Comparison of ENCODE assay signal across 9 cellular contexts in genomic region chr3:47961815-47962606, GRCh38. TPM values are rescaled to one million over a fixed set of nuclear protein-coding genes. Genes with fewer than 3 reads are reported as not detected.
DNase-seq lines count a peak whose midpoint lies in the region; ATAC-seq and TF ChIP-seq lines count a peak whose summit lies in the region.
"Had no signal": no experiment of that assay in that cellular context is flagged by ENCODE, and none has a peak within 500 bp of the region (broad histone marks: within the 10 kb centered on the region; RNA-seq: fewer than 3 reads in every experiment).

No MANE protein-coding gene starts in this region.

- peak; percentile 11 for DNase-seq in NCI-H2196 (lab: John Stamatoyannopoulos, UW; ENCODE audit: unreplicated experiment)
- DNase-seq in NCI-H2196 treated with DMSO at 0.1 percent for 48 hours (lab: John Stamatoyannopoulos, UW; ENCODE audit: unreplicated experiment) = no peak
- DNase-seq in RWPE2 (ENCODE audit: low spot score) = no peak
- DNase-seq in mammary epithelial cell = peak; percentile 80
- DNase-seq in superior temporal gyrus (ENCODE audit: extremely low spot score) = no peak
- DNase-seq in SKM-1 treated with dmso at 0.1 percent for 144 hours (lab: John Stamatoyannopoulos, UW; ENCODE audit: unreplicated experiment) = no peak
- DNase-seq: ACHN had no signal

- H3K9ac ChIP-seq in mammary epithelial cell (ENCODE audit: insufficient read depth, low read length) = no peak overlapping the region

- H3K27ac Mint-ChIP-seq in nephron = peak overlapping the region; percentile 11 to 92 (median 25)

- dilution Hi-C loops in mammary epithelial cell (cut with HindIII; ENCODE audit: low sequenced_read_pairs) = no loop called here

- peaks cover 13% of the 10 kb centered on the region for H3K36me3 ChIP-seq in RWPE2 (ENCODE audit: low read depth)
- no peaks in the 10 kb centered on the region for H3K36me3 ChIP-seq in mammary epithelial cell (ENCODE audit: insufficient read depth, low read length)

- H3K27me3 ChIP-seq in RWPE2 (ENCODE audit: insufficient read depth, poor library complexity, severe bottlenecking) (no peaks in the 10 kb centered on the region), mammary epithelial cell (ENCODE audit: insufficient read depth, low read length) (no peaks in the 10 kb centered on the region)

- no peaks in the 10 kb centered on the region for H4K20me1 ChIP-seq in mammary epithelial cell (ENCODE audit: insufficient read depth, low read length)

- H3K4me1 Mint-ChIP-seq in nephron = peaks cover 25% of the 10 kb centered on the region

- H3K36me3 Mint-ChIP-seq in nephron (ENCODE audit: low read depth) = peaks cover 34% of the 10 kb centered on the region

- peaks cover 2% of the 10 kb centered on the region for H3K9me3 Mint-ChIP-seq in nephron

- CTCF ChIA-PET in mammary epithelial cell (lab: Charles Lee; ENCODE audit: low non-redundant PET) = interaction anchor here (0.7 kb wide), 1 partner anchor 189 kb away, joined by 3 read pairs; no protein-coding TSS in a partner anchor

- H3K4me3 Mint-ChIP-seq in nephron = peak overlapping the region in 1 of 3 experiments; percentile 17

- no peak for TF ChIP-seq CTCF in RWPE2 (IDR thresholded peaks at IDR 0.05; ENCODE audit: poor library complexity, severe bottlenecking)
- TF ChIP-seq CTCF in mammary epithelial cell (conservative IDR thresholded peaks at IDR 0.05 in 1 of 2, IDR thresholded peaks at IDR 0.05 in 1 of 2; ENCODE audit: extremely low read depth in 1 of 2, insufficient read depth in 1 of 2, low read depth in 1 of 2, low read length in 2 of 2) = no peak
- TF ChIP-seq CTCF in nephron (IDR thresholded peaks at IDR 0.05; ENCODE audit: unreplicated experiment in 3 of 3) = no peak

- WGBS in mammary epithelial cell (ENCODE audit: low coverage, missing lambda C conversion rate) = 18% methylated on average over 5 of the region's 5 CpGs

- no peaks in the 10 kb centered on the region for H3K27me3 Mint-ChIP-seq in nephron (ENCODE audit: low read depth)

- H3K4me2 ChIP-seq in mammary epithelial cell (ENCODE audit: insufficient read depth, low read depth, low read length) = peak overlapping the region; percentile 42

- no TSS peak for BruUV-seq in mammary epithelial cell (replicated peaks; lab: Mats Ljungman, UMichigan)

- H3K9me3 ChIP-seq in RWPE2 (ENCODE audit: severe bottlenecking) = no peaks in the 10 kb centered on the region
- H3K9me3 ChIP-seq in mammary epithelial cell (replicated peaks; ENCODE audit: insufficient read depth, low read length) = no peaks in the 10 kb centered on the region

- ATAC-seq in RWPE2 (ENCODE audit: low read depth) (peak; percentile 40; the same call in 1 of the 3 replicates), HG02885 (IDR thresholded peaks at IDR 0.05; ENCODE audit: poor library complexity, unreplicated experiment) (no peak)

- peaks cover 16% of the 10 kb centered on the region for H3K4me1 ChIP-seq in RWPE2 (ENCODE audit: insufficient read depth, poor library complexity, severe bottlenecking)
- H3K4me1 ChIP-seq in mammary epithelial cell (ENCODE audit: insufficient read depth, low read length) = peaks cover 22% of the 10 kb centered on the region

- intact Hi-C loops in mammary epithelial cell (cut with micrococcal nuclease) = no loop called here

- peaks cover 68% of the 10 kb centered on the region for H3K79me2 ChIP-seq in mammary epithelial cell (ENCODE audit: insufficient read depth, low read length)

- H3K4me3 ChIP-seq in RWPE2 (ENCODE audit: severe bottlenecking) (no peak overlapping the region), mammary epithelial cell (replicated peaks in 1 of 3; ENCODE audit: insufficient read depth in 1 of 3, low read depth in 2 of 3, low read length in 3 of 3) (no peak overlapping the region)

- in situ Hi-C loops in mammary epithelial cell (cut with MboI; ENCODE audit: low sequenced_read_pairs in 2 of 2) = no loop called here

- H3K27ac ChIP-seq in RWPE2 (ENCODE audit: poor library complexity, severe bottlenecking) (peak overlapping the region; percentile 1), mammary epithelial cell (ENCODE audit: insufficient read depth, low read depth, low read length) (peak overlapping the region; percentile 66)

- H2AFZ ChIP-seq in mammary epithelial cell (ENCODE audit: low read depth, low read length) = no peak overlapping the region

RNA-seq across cellular contexts. Expression of gene MAP4, which starts 54.2 kb away (rescaled TPM):
- 100 to 1,000 TPM; 148 to 288 TPM for total RNA-seq in mammary epithelial cell
- polyA plus RNA-seq in mammary epithelial cell = 119 TPM
- polyA minus RNA-seq in mammary epithelial cell = 222 TPM

Comparison
In these comparisons a context has a peak if more than half of its experiments do, and no peak if none do; other contexts are left out.
1. DNase-seq: peak in NCI-H2196 (single experiment) and mammary epithelial cell (single experiment); none in NCI-H2196 treated with DMSO at 0.1 percent for 48 hours (single experiment), RWPE2 (single experiment), superior temporal gyrus (single experiment) and SKM-1 treated with dmso at 0.1 percent for 144 hours (single experiment).